In genomic region chr5:93584531-93585053, GRCh38 we compare ENCODE assay signal across 1 cellular context.
TF ChIP-seq lines count a peak whose summit lies in the region.

No MANE protein-coding gene starts in this region.

TF ChIP-seq in GM12878, 131 proteins besides CTCF, POLR2A, EP300 and RAD21:
- no peak for TF ChIP-seq TBL1XR1 (IDR thresholded peaks at IDR 0.05; ENCODE audit: low read depth, low read length)
- TF ChIP-seq GABPA (IDR thresholded peaks at IDR 0.05; ENCODE audit: low read depth), result no peak
- no peak for TF ChIP-seq ZNF274 (IDR thresholded peaks at IDR 0.05; ENCODE audit: insufficient read depth, insufficient read length)
- TF ChIP-seq, protein P1, sequence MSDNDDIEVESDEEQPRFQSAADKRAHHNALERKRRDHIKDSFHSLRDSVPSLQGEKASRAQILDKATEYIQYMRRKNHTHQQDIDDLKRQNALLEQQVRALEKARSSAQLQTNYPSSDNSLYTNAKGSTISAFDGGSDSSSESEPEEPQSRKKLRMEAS (IDR thresholded peaks at IDR 0.05; ENCODE audit: low read depth, low read length), result no peak
- peak; percentile 48 for TF ChIP-seq SUZ12 (IDR thresholded peaks at IDR 0.05; ENCODE audit: unreplicated experiment)
- TF ChIP-seq KLF5 (IDR thresholded peaks at IDR 0.05; ENCODE audit: partially characterized antibody), result no peak
